ENCODE assay signal across 14 cellular contexts in the genomic region with DNA sequence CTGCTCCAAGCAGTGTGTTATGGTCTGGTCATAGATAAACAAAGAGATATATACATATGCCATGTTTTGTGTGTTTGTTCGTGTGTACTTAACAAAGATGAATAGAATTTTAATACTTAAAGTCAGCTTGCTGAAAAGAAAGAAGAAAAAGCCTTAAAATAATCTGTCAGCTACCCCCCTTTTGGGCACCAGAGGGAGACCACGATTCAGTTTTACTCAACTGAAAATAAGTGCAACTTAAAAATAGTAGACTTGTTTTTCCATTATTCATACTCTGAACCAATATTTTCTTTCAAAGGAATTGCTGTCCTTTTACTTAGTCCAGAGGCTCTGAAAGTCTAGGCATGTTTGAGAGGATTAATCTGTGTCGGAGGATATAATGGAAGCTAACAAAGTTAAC.
DNase-seq lines count a peak whose midpoint lies in the region; ATAC-seq, FAIRE-seq and TF ChIP-seq lines count a peak whose summit lies in the region.
"Had no signal": no experiment of that assay in that cellular context is flagged by ENCODE, and none has a peak within 500 bp of the region (broad histone marks: within the 10 kb centered on the region; RNA-seq: fewer than 3 reads in every experiment).

No MANE protein-coding gene starts in this region.

- no peak for TF ChIP-seq CTCF in astrocyte (IDR thresholded peaks at IDR 0.05; ENCODE audit: insufficient read depth, low read depth, low read length)
- TF ChIP-seq CTCF in neural crest cell (conservative IDR thresholded peaks at IDR 0.05): peak; percentile 61
- TF ChIP-seq CTCF in dorsolateral prefrontal cortex (IDR thresholded peaks at IDR 0.05 in 54 of 56, conservative IDR thresholded peaks at IDR 0.05 in 2 of 56; ENCODE audit: low read depth in 1 of 56, partially characterized antibody in 56 of 56): peak in 9 of 56 donors; percentile 7 to 34 (median 20)

- H3K27ac ChIP-seq in astrocyte (ENCODE audit: low read depth, low read length) (no peak overlapping the region), dorsolateral prefrontal cortex (no peak overlapping the region)

- no peak overlapping the region for H3K4me2 ChIP-seq in astrocyte (ENCODE audit: low read length)

- peak; percentile 16; the same call in 1 of the 2 replicates for TF ChIP-seq RAD21 in Ishikawa (IDR thresholded peaks at IDR 0.05; ENCODE audit: low read depth)

- no peaks in the 10 kb centered on the region for H3K79me2 ChIP-seq in astrocyte (ENCODE audit: insufficient read depth, low read length)

- H3K9me3 ChIP-seq in astrocyte (ENCODE audit: insufficient read depth, low read depth, low read length): no peaks in the 10 kb centered on the region
- no peaks in the 10 kb centered on the region for H3K9me3 ChIP-seq in T-helper 17 cell (ENCODE audit: control insufficient read depth, low read length, poor library complexity, severe bottlenecking)

- H3K36me3 ChIP-seq in astrocyte (ENCODE audit: insufficient read depth, low read length): no peaks in the 10 kb centered on the region

- no peak for ATAC-seq in GM19328 (IDR thresholded peaks at IDR 0.05; ENCODE audit: unreplicated experiment)
- no peak for ATAC-seq in T-helper 17 cell
- ATAC-seq: activated CD8-positive, alpha-beta memory T cell treated with anti-CD3 and anti-CD28 coated beads, Interleukin-2, amount 10 ng/mL, durations not matched to agents 7 days and 5 days had no signal

- H2AFZ ChIP-seq in astrocyte (ENCODE audit: low read depth, low read length): no peak overlapping the region

- H3K4me3 ChIP-seq in astrocyte (ENCODE audit: insufficient read depth, low read depth, low read length) (no peak overlapping the region), dorsolateral prefrontal cortex (no peak overlapping the region)

- H3K4me1 Mint-ChIP-seq in astrocyte (ENCODE audit: low read depth, unreplicated experiment) (peaks cover 2% of the 10 kb centered on the region), neural crest cell (no peaks in the 10 kb centered on the region), T-helper 17 cell (no peaks in the 10 kb centered on the region)
- H3K4me1 Mint-ChIP-seq: activated CD8-positive, alpha-beta memory T cell treated with anti-CD3 and anti-CD28 coated beads, Interleukin-2, amount 10 ng/mL, durations not matched to agents 7 days and 5 days; immature natural killer cell had no signal

- no peak overlapping the region for H3K27ac Mint-ChIP-seq in astrocyte (ENCODE audit: unreplicated experiment)
- H3K27ac Mint-ChIP-seq in neural crest cell (ENCODE audit: unreplicated experiment): no peak overlapping the region
- H3K27ac Mint-ChIP-seq in T-helper 17 cell: no peak overlapping the region
- H3K27ac Mint-ChIP-seq: activated CD8-positive, alpha-beta memory T cell treated with anti-CD3 and anti-CD28 coated beads, Interleukin-2, amount 10 ng/mL, durations not matched to agents 7 days and 5 days; immature natural killer cell; T-helper 1 cell treated with Interleukin-12 subunit alpha and Interleukin-12 subunit beta and Interleukin-4 antibody, amounts not matched to agents 30 μg/mL and 1 μg/mL, for 36 hours had no signal

- H4K20me1 ChIP-seq in astrocyte (ENCODE audit: insufficient read depth, low read length): no peaks in the 10 kb centered on the region

- H3K27me3 Mint-ChIP-seq in astrocyte (ENCODE audit: low read depth, unreplicated experiment) (no peaks in the 10 kb centered on the region), neural crest cell (ENCODE audit: low read depth) (peaks cover 2% of the 10 kb centered on the region), T-helper 17 cell (no peaks in the 10 kb centered on the region)
- H3K27me3 Mint-ChIP-seq: activated CD8-positive, alpha-beta memory T cell treated with anti-CD3 and anti-CD28 coated beads, Interleukin-2, amount 10 ng/mL, durations not matched to agents 7 days and 5 days had no signal

- intact Hi-C loops in dorsolateral prefrontal cortex (cut with DNase I): no loop called here

- H3K4me1 ChIP-seq in astrocyte (ENCODE audit: insufficient read depth, low read length): no peaks in the 10 kb centered on the region

- H3K27me3 ChIP-seq in astrocyte (ENCODE audit: insufficient read depth, low read length): no peaks in the 10 kb centered on the region
- H3K27me3 ChIP-seq in dorsolateral prefrontal cortex: peaks cover 0 to 84% (median 24%) of the 10 kb centered on the region in 45 donors

- H3K36me3 Mint-ChIP-seq in astrocyte (ENCODE audit: low read depth, unreplicated experiment): no peaks in the 10 kb centered on the region
- H3K36me3 Mint-ChIP-seq in neural crest cell (ENCODE audit: low read depth): no peaks in the 10 kb centered on the region
- H3K36me3 Mint-ChIP-seq in T-helper 17 cell (ENCODE audit: low read depth): no peaks in the 10 kb centered on the region
- H3K36me3 Mint-ChIP-seq: activated CD8-positive, alpha-beta memory T cell treated with anti-CD3 and anti-CD28 coated beads, Interleukin-2, amount 10 ng/mL, durations not matched to agents 7 days and 5 days; immature natural killer cell had no signal

- H3K9me3 Mint-ChIP-seq in astrocyte (ENCODE audit: unreplicated experiment) (no peaks in the 10 kb centered on the region), neural crest cell (peaks cover 9% of the 10 kb centered on the region)

- FAIRE-seq in astrocyte (lab: Jason Lieb, UNC): peak; percentile 94
- FAIRE-seq: endothelial cell of umbilical vein, HTR-8/SVneo had no signal

- H3K9ac ChIP-seq in astrocyte (ENCODE audit: low read length): no peak overlapping the region

- H3K4me3 Mint-ChIP-seq in astrocyte (ENCODE audit: unreplicated experiment) (no peak overlapping the region), neural crest cell (no peak overlapping the region), T-helper 17 cell (no peak overlapping the region)
- H3K4me3 Mint-ChIP-seq: activated CD8-positive, alpha-beta memory T cell treated with anti-CD3 and anti-CD28 coated beads, Interleukin-2, amount 10 ng/mL, durations not matched to agents 7 days and 5 days; immature natural killer cell; T-helper 1 cell treated with Interleukin-12 subunit alpha and Interleukin-12 subunit beta and Interleukin-4 antibody, amounts not matched to agents 30 μg/mL and 1 μg/mL, for 36 hours had no signal

- TF ChIP-seq EP300 in Ishikawa (IDR thresholded peaks at IDR 0.05; ENCODE audit: borderline replicate concordance): no peak

- DNase-seq in DMS53 (lab: John Stamatoyannopoulos, UW) (peak; percentile 17), DMS53 treated with DMSO at 0.1 percent for 48 hours (lab: John Stamatoyannopoulos, UW; ENCODE audit: unreplicated experiment) (no peak), astrocyte (ENCODE audit: low read depth) (no peak), neural crest cell (ENCODE audit: low read depth, low spot score) (no peak), T-helper 17 cell (no peak), dorsolateral prefrontal cortex (no peak)
- DNase-seq: activated CD8-positive, alpha-beta memory T cell treated with anti-CD3 and anti-CD28 coated beads, Interleukin-2, amount 10 ng/mL, durations not matched to agents 7 days and 5 days; immature natural killer cell; NCI-H345 had no signal

TF ChIP-seq in Ishikawa, 13 proteins besides CTCF, POLR2A, EP300 and RAD21:
- TF ChIP-seq TAF1 (IDR thresholded peaks at IDR 0.05; ENCODE audit: low read depth) (no peak), EGR1 (IDR thresholded peaks at IDR 0.05) (no peak), NFIC (IDR thresholded peaks at IDR 0.05) (no peak)
